Comparison of ENCODE assay signal across 8 cellular contexts in genomic region chr2:210224660-210225460, GRCh38. TPM values are rescaled to one million over a fixed set of nuclear protein-coding genes. Genes with fewer than 3 reads are reported as not detected.
DNase-seq lines count a peak whose midpoint lies in the region; ATAC-seq and TF ChIP-seq lines count a peak whose summit lies in the region.

ACADL (minus strand) TSS chr2:210225447; CDS start chr2:210225263, 184 bp downstream.

- no peak within 1 kb of the TSS for H3K27ac ChIP-seq in SJSA1
- H3K27ac ChIP-seq in upper lobe of right lung: peak within 1 kb of the TSS; percentile 90

- intact Hi-C loops in upper lobe of right lung (cut with DNase I): no loop called here

- DNase-seq in BE2C: peak; percentile 60
- DNase-seq in SJSA1 (ENCODE audit: low read depth in 1 of 2, low spot score in 2 of 2): peak; percentile 30 to 46
- DNase-seq in epithelial cell of esophagus (ENCODE audit: low read depth): peak; percentile 71
- DNase-seq in mesenteric fat pad (ENCODE audit: low spot score): no peak
- peak; percentile 93 for DNase-seq in upper lobe of right lung
- no peak for DNase-seq in COLO829 (ENCODE audit: low spot score)

- H3K4me3 ChIP-seq in BE2C (ENCODE audit: low read depth, low read length): peak within 1 kb of the TSS; percentile 57
- peak within 1 kb of the TSS; percentile 32 for H3K4me3 ChIP-seq in SJSA1
- H3K4me3 ChIP-seq in epithelial cell of esophagus (ENCODE audit: low read length): peak within 1 kb of the TSS; percentile 62
- H3K4me3 ChIP-seq in upper lobe of right lung: peak within 1 kb of the TSS; percentile 56

- peak; percentile 57 for ATAC-seq in GM19438 (IDR thresholded peaks at IDR 0.05; ENCODE audit: low read depth, unreplicated experiment)
- peak; percentile 94 for ATAC-seq in upper lobe of right lung
- no peak for ATAC-seq in HG03039 (IDR thresholded peaks at IDR 0.05; ENCODE audit: unreplicated experiment)

- H3K9me3 ChIP-seq in BE2C (no peaks in the 10 kb centered on the region), SJSA1 (replicated peaks) (no peaks in the 10 kb centered on the region), upper lobe of right lung (no peaks in the 10 kb centered on the region)

- no peaks in the 10 kb centered on the region for H3K36me3 ChIP-seq in BE2C
- H3K36me3 ChIP-seq in SJSA1: no peaks in the 10 kb centered on the region
- no peaks in the 10 kb centered on the region for H3K36me3 ChIP-seq in upper lobe of right lung

- TF ChIP-seq CTCF in BE2C (IDR thresholded peaks at IDR 0.05; ENCODE audit: low read depth, low read length) (no peak), epithelial cell of esophagus (IDR thresholded peaks at IDR 0.05; ENCODE audit: insufficient read depth, low read depth, low read length, missing control alignments) (no peak), upper lobe of right lung (IDR thresholded peaks at IDR 0.05) (no peak)

- no peaks in the 10 kb centered on the region for H3K4me1 ChIP-seq in BE2C
- peaks cover 12% of the 10 kb centered on the region for H3K4me1 ChIP-seq in SJSA1 (replicated peaks)
- H3K4me1 ChIP-seq in upper lobe of right lung: peaks cover 4% of the 10 kb centered on the region

- peaks cover 77% of the 10 kb centered on the region for H3K27me3 ChIP-seq in BE2C
- H3K27me3 ChIP-seq in SJSA1 (replicated peaks): peaks cover 39% of the 10 kb centered on the region
- peaks cover 23% of the 10 kb centered on the region for H3K27me3 ChIP-seq in upper lobe of right lung

RNA-seq across cellular contexts. Expression of gene ACADL, which starts in this region (rescaled TPM):
- polyA plus RNA-seq in BE2C (2012; ENCODE audit: insufficient read depth, insufficient read length, low read depth): not detected
- total RNA-seq in SJSA1 (2014; rRNA removed; shearing (Covaris generic)): not detected in 2 replicates
- total RNA-seq in mesenteric fat pad (10.9 TPM), upper lobe of right lung (41.6 TPM)

Comparison
In these comparisons a context has a peak if more than half of its experiments do, and no peak if none do; other contexts are left out.
1. RNA of gene ACADL (total RNA-seq): 41.6 TPM in upper lobe of right lung (single experiment) and 10.9 TPM in mesenteric fat pad (single experiment); not detected in SJSA1; every median in the first group is over 10 times any median in the second.
2. Peak in DNase-seq and H3K4me3 ChIP-seq in SJSA1; RNA of the gene not detected or under 1 TPM.
3. DNase-seq: peak in BE2C (single experiment), epithelial cell of esophagus (single experiment) and upper lobe of right lung (single experiment); none in mesenteric fat pad (single experiment) and COLO829 (single experiment).
4. Peak in every context shown above with its lines, with median percentiles within 50 percentile points of each other: H3K4me3 ChIP-seq.